9 cellular contexts compared by ENCODE assay signal in the genomic region with DNA sequence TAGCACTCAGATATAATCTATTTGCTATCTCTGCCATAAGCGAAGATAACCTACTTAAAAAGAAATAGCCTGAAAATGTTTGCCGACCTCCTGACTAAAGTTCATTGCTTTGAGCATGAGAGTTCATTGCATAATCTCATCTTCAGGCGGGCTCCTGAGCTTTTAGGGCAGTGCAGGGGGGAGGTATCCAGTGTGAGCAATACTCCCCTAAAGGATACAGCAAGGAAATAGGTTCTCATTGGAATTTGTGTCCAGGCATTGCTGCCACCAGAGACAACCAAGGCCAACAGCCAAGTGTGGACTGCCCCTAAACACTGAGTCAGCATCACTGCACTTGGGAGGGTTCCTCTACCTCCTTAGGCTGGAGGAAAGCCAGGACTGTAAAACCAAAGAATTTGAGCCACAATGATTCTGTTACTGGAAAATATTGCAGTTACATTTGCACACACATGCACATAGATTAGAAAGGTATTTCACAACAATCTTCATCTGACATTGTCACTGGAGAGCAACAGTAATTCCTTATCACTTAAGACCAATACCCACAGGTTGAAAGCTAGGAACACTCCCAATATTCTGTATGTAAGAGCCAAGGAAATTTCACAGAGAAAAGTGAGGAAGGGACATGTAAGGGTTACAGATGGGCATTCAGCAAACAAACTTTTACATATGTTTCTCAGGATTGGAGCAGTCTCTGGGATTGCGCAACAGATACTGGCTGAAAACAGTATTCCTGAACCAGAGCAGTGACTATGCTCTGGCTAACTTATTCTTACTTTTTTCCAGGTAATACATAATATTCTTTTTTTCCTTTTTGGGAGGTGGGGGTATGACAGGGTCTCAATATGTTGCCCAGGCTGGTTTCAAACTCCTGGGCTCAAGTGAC.
DNase-seq lines count a peak whose midpoint lies in the region; ATAC-seq and TF ChIP-seq lines count a peak whose summit lies in the region.
"Had no signal": no experiment of that assay in that cellular context is flagged by ENCODE, and none has a peak within 500 bp of the region (broad histone marks: within the 10 kb centered on the region; RNA-seq: fewer than 3 reads in every experiment).

No MANE protein-coding gene starts in this region.

- no peaks in the 10 kb centered on the region for H3K27me3 ChIP-seq in MG63
- no peaks in the 10 kb centered on the region for H3K27me3 ChIP-seq in lower lobe of right lung (ENCODE audit: low read depth)
- H3K27me3 ChIP-seq in spleen (replicated peaks in 1 of 7): no peaks in the 10 kb centered on the region

- peaks cover 13% of the 10 kb centered on the region for H3K4me1 Mint-ChIP-seq in CD14-positive monocyte

- no peak for TF ChIP-seq POLR2A in spleen (IDR thresholded peaks at IDR 0.05)

- DNase-seq in AG08395 (ENCODE audit: low spot score): peak; percentile 95
- DNase-seq in MG63: peak; percentile 71
- peak; percentile 76 for DNase-seq in dedifferentiated amniotic fluid mesenchymal stem cell (ENCODE audit: extremely low spot score)
- DNase-seq in lower lobe of right lung: no peak
- no peak for DNase-seq in Ammon's horn (ENCODE audit: low spot score)
- no peak for DNase-seq in spleen
- no peak for DNase-seq in CD14-positive monocyte (ENCODE audit: low spot score)
- DNase-seq: NCI-H187 treated with DMSO at 0.1 percent for 48 hours had no signal

- H3K4me1 ChIP-seq in lower lobe of right lung (no peaks in the 10 kb centered on the region), spleen (peaks cover 0 to 6% (median 0%) of the 10 kb centered on the region in 6 donors)

- H3K36me3 Mint-ChIP-seq in CD14-positive monocyte: no peaks in the 10 kb centered on the region

- intact Hi-C loops in lower lobe of right lung (cut with DNase I) (no loop called here), spleen (cut with DNase I; ENCODE audit: low total_unique reads) (no loop called here), CD14-positive monocyte (cut with micrococcal nuclease) (no loop called here)

- no peak for TF ChIP-seq CTCF in lower lobe of right lung (IDR thresholded peaks at IDR 0.05)
- TF ChIP-seq CTCF in spleen (IDR thresholded peaks at IDR 0.05 in 8 of 11, conservative IDR thresholded peaks at IDR 0.05 in 3 of 11): no peak
- no peak for TF ChIP-seq CTCF in CD14-positive monocyte (IDR thresholded peaks at IDR 0.05)

- H3K4me3 ChIP-seq in MG63 (no peak overlapping the region), lower lobe of right lung (no peak overlapping the region), spleen (no peak overlapping the region)

- 64 to 81% (median 76%) methylated on average over 4 of the region's 4 CpGs for WGBS in spleen, 5 donors

- ATAC-seq in lower lobe of right lung (peak; percentile 45 to 48), HG03520 (IDR thresholded peaks at IDR 0.05; ENCODE audit: unreplicated experiment) (no peak)

- H3K27ac ChIP-seq in lower lobe of right lung (no peak overlapping the region), spleen (no peak overlapping the region)

- H3K27me3 Mint-ChIP-seq in CD14-positive monocyte (ENCODE audit: low read depth in 3 of 3): peaks cover 0 to 2% (median 0%) of the 10 kb centered on the region in 3 donors

- H3K36me3 ChIP-seq in MG63 (no peaks in the 10 kb centered on the region), lower lobe of right lung (no peaks in the 10 kb centered on the region), spleen (no peaks in the 10 kb centered on the region)

- H3K9me3 ChIP-seq in MG63 (no peaks in the 10 kb centered on the region), lower lobe of right lung (no peaks in the 10 kb centered on the region), spleen (no peaks in the 10 kb centered on the region)

- peaks cover 10 to 30% (median 12%) of the 10 kb centered on the region in 7 donors for H3K9me3 Mint-ChIP-seq in CD14-positive monocyte

- no peak overlapping the region for H3K4me3 Mint-ChIP-seq in CD14-positive monocyte

- no peak overlapping the region for H3K27ac Mint-ChIP-seq in CD14-positive monocyte

Comparison
In these comparisons a context has a peak if more than half of its experiments do, and no peak if none do; other contexts are left out.
1. DNase-seq: peak in AG08395 (single experiment), MG63 (single experiment) and dedifferentiated amniotic fluid mesenchymal stem cell (single experiment); none in lower lobe of right lung (single experiment), Ammon's horn (single experiment), spleen (single experiment) and CD14-positive monocyte (single experiment).